15 cellular contexts compared by ENCODE assay signal in genomic region chr10:79051766-79052165, GRCh38. TPM values are rescaled to one million over a fixed set of nuclear protein-coding genes. Genes with fewer than 3 reads are reported as not detected.
DNase-seq lines count a peak whose midpoint lies in the region; ATAC-seq and TF ChIP-seq lines count a peak whose summit lies in the region.
"Had no signal": no experiment of that assay in that cellular context is flagged by ENCODE, and none has a peak within 500 bp of the region (broad histone marks: within the 10 kb centered on the region; RNA-seq: fewer than 3 reads in every experiment).

No MANE protein-coding gene starts in this region.

- no peaks in the 10 kb centered on the region for H3K9me3 Mint-ChIP-seq in activated CD8-positive, alpha-beta T cell treated with anti-CD3 and anti-CD28 coated beads, Interleukin-2, amount 10 ng/mL, durations not matched to agents 7 days and 5 days (ENCODE audit: insufficient read depth)
- H3K9me3 Mint-ChIP-seq in natural killer cell treated with Interleukin-12 subunit alpha and Interleukin-12 subunit beta and Interleukin-15 and Interleukin-18, amount 100 ng/mL, for 72 hours = no peaks in the 10 kb centered on the region
- H3K9me3 Mint-ChIP-seq: activated CD4-positive, alpha-beta T cell treated with anti-CD3 and anti-CD28 coated beads, Interleukin-2, amount 10 ng/mL, durations not matched to agents 7 days and 5 days had no signal

- TF ChIP-seq EP300 in stomach (IDR thresholded peaks at IDR 0.05) (no peak), transverse colon (IDR thresholded peaks at IDR 0.05; ENCODE audit: low read depth) (no peak)

- no peaks in the 10 kb centered on the region for H3K9me3 ChIP-seq in Loucy (ENCODE audit: insufficient read depth, low read depth, low read length)
- H3K9me3 ChIP-seq in mucosa of descending colon = no peaks in the 10 kb centered on the region
- no peaks in the 10 kb centered on the region for H3K9me3 ChIP-seq in stomach
- H3K9me3 ChIP-seq in transverse colon = no peaks in the 10 kb centered on the region
- H3K9me3 ChIP-seq: adrenal gland, heart left ventricle, SK-N-SH had no signal

- H3K27me3 Mint-ChIP-seq in activated CD8-positive, alpha-beta T cell treated with anti-CD3 and anti-CD28 coated beads, Interleukin-2, amount 10 ng/mL, durations not matched to agents 7 days and 5 days (ENCODE audit: low read depth) = no peaks in the 10 kb centered on the region
- no peaks in the 10 kb centered on the region for H3K27me3 Mint-ChIP-seq in natural killer cell treated with Interleukin-12 subunit alpha and Interleukin-12 subunit beta and Interleukin-15 and Interleukin-18, amount 100 ng/mL, for 72 hours
- H3K27me3 Mint-ChIP-seq: activated CD4-positive, alpha-beta T cell treated with anti-CD3 and anti-CD28 coated beads, Interleukin-2, amount 10 ng/mL, durations not matched to agents 7 days and 5 days had no signal

- TF ChIP-seq CTCF in Loucy (conservative IDR thresholded peaks at IDR 0.05; ENCODE audit: low read length) (no peak), mucosa of descending colon (IDR thresholded peaks at IDR 0.05) (no peak), stomach (IDR thresholded peaks at IDR 0.05) (no peak), transverse colon (IDR thresholded peaks at IDR 0.05) (no peak)

- no peaks in the 10 kb centered on the region for H4K20me1 ChIP-seq in Loucy (ENCODE audit: insufficient read depth, low read length, poor library complexity, severe bottlenecking)

- no peak for ATAC-seq in activated CD8-positive, alpha-beta T cell treated with anti-CD3 and anti-CD28 coated beads, Interleukin-2, amount 10 ng/mL, durations not matched to agents 7 days and 5 days
- no peak for ATAC-seq in mucosa of descending colon
- ATAC-seq in GM19452 (IDR thresholded peaks at IDR 0.05; ENCODE audit: unreplicated experiment) = no peak
- no peak for ATAC-seq in natural killer cell treated with Interleukin-12 subunit alpha and Interleukin-12 subunit beta and Interleukin-15 and Interleukin-18, amount 100 ng/mL, for 72 hours
- ATAC-seq: heart left ventricle had no signal

- H3K36me3 ChIP-seq in Loucy (ENCODE audit: insufficient read depth, low read length) = no peaks in the 10 kb centered on the region
- H3K36me3 ChIP-seq in mucosa of descending colon (ENCODE audit: low read depth) = no peaks in the 10 kb centered on the region
- H3K36me3 ChIP-seq in stomach = no peaks in the 10 kb centered on the region
- no peaks in the 10 kb centered on the region for H3K36me3 ChIP-seq in transverse colon
- H3K36me3 ChIP-seq: adrenal gland, heart left ventricle had no signal

- TF ChIP-seq POLR2A in stomach (IDR thresholded peaks at IDR 0.05) = no peak
- no peak for TF ChIP-seq POLR2A in transverse colon (IDR thresholded peaks at IDR 0.05)

- peaks cover 36% of the 10 kb centered on the region for H3K4me1 Mint-ChIP-seq in activated CD8-positive, alpha-beta T cell treated with anti-CD3 and anti-CD28 coated beads, Interleukin-2, amount 10 ng/mL, durations not matched to agents 7 days and 5 days (ENCODE audit: low read depth)
- peaks cover 9 to 10% of the 10 kb centered on the region in 2 donors for H3K4me1 Mint-ChIP-seq in natural killer cell treated with Interleukin-12 subunit alpha and Interleukin-12 subunit beta and Interleukin-15 and Interleukin-18, amount 100 ng/mL, for 72 hours (ENCODE audit: low read depth in 2 of 2)

- H3K4me2 ChIP-seq in Loucy (ENCODE audit: low read depth, low read length, poor library complexity, severe bottlenecking) = no peak overlapping the region
- H3K4me2 ChIP-seq: SK-N-SH had no signal

- no peak overlapping the region for H3K4me3 Mint-ChIP-seq in activated CD8-positive, alpha-beta T cell treated with anti-CD3 and anti-CD28 coated beads, Interleukin-2, amount 10 ng/mL, durations not matched to agents 7 days and 5 days
- H3K4me3 Mint-ChIP-seq in natural killer cell treated with Interleukin-12 subunit alpha and Interleukin-12 subunit beta and Interleukin-15 and Interleukin-18, amount 100 ng/mL, for 72 hours = no peak overlapping the region
- H3K4me3 Mint-ChIP-seq: activated CD4-positive, alpha-beta T cell treated with anti-CD3 and anti-CD28 coated beads, Interleukin-2, amount 10 ng/mL, durations not matched to agents 7 days and 5 days had no signal

- H3K27ac ChIP-seq in stomach (peak overlapping the region in 2 of 5 donors; percentile 41 to 64), transverse colon (peak overlapping the region in 1 of 4 donors; percentile 12)
- H3K27ac ChIP-seq: heart left ventricle had no signal

- H3K4me3 ChIP-seq in Loucy (ENCODE audit: low read length, poor library complexity, severe bottlenecking) (no peak overlapping the region), mucosa of descending colon (no peak overlapping the region), stomach (no peak overlapping the region), transverse colon (no peak overlapping the region)
- H3K4me3 ChIP-seq: adrenal gland, heart left ventricle had no signal

- H3K9me2 ChIP-seq in Loucy (replicated peaks; ENCODE audit: low read depth, low read length) = no peaks in the 10 kb centered on the region
- H3K9me2 ChIP-seq: SK-N-SH had no signal

- DNase-seq in activated CD8-positive, alpha-beta T cell treated with anti-CD3 and anti-CD28 coated beads, Interleukin-2, amount 10 ng/mL, durations not matched to agents 7 days and 5 days = no peak
- DNase-seq in mucosa of descending colon (peak; percentile 6 to 48 (median 36)), stomach (peak; percentile 22), transverse colon (no peak)
- no peak for DNase-seq in natural killer cell treated with Interleukin-12 subunit alpha and Interleukin-12 subunit beta and Interleukin-15 and Interleukin-18, amount 100 ng/mL, for 72 hours (ENCODE audit: low spot score)
- DNase-seq: C1 segment of cervical spinal cord; effector CD4-positive, alpha-beta T cell; GOT3; NCI-H748 treated with DMSO at 0.1 percent for 48 hours had no signal

- H3K27ac Mint-ChIP-seq in activated CD8-positive, alpha-beta T cell treated with anti-CD3 and anti-CD28 coated beads, Interleukin-2, amount 10 ng/mL, durations not matched to agents 7 days and 5 days = peak overlapping the region; percentile 6
- H3K27ac Mint-ChIP-seq in natural killer cell treated with Interleukin-12 subunit alpha and Interleukin-12 subunit beta and Interleukin-15 and Interleukin-18, amount 100 ng/mL, for 72 hours = no peak overlapping the region
- H3K27ac Mint-ChIP-seq: activated CD4-positive, alpha-beta T cell treated with anti-CD3 and anti-CD28 coated beads, Interleukin-2, amount 10 ng/mL, durations not matched to agents 7 days and 5 days had no signal

- 67 to 77% (median 74%) methylated on average over 14 of the region's 14 CpGs for WGBS in stomach, 5 donors
- WGBS in transverse colon (ENCODE audit: low coverage in 1 of 2), 2 donors = 76 to 83% methylated on average over 9 to 14 of the region's 14 CpGs

- POLR2A ChIA-PET in activated CD8-positive, alpha-beta T cell treated with anti-CD3 and anti-CD28 coated beads, Interleukin-2, amount 10 ng/mL, durations not matched to agents 7 days and 5 days (lab: Charles Lee) = interaction anchor here (1.5 kb wide), 1 partner anchor 15 kb away, joined by 4 read pairs; no protein-coding TSS in a partner anchor

- 0 out of 2 replicates have a peak, but pooled peaks cover 5% of the 10 kb centered on the region for H3F3A ChIP-seq in Loucy (ENCODE audit: low read depth)

- no peak overlapping the region for H2AFZ ChIP-seq in Loucy (ENCODE audit: low read length)

- CTCF ChIA-PET in activated CD8-positive, alpha-beta T cell treated with anti-CD3 and anti-CD28 coated beads, Interleukin-2, amount 10 ng/mL, durations not matched to agents 7 days and 5 days (lab: Charles Lee) = interaction anchor here (1.0 to 2.2 kb wide), 6 partner anchors 12 to 144 kb away, joined by 3 to 8 read pairs (median 4); no protein-coding TSS in a partner anchor

- no peaks in the 10 kb centered on the region for H3K36me3 Mint-ChIP-seq in activated CD8-positive, alpha-beta T cell treated with anti-CD3 and anti-CD28 coated beads, Interleukin-2, amount 10 ng/mL, durations not matched to agents 7 days and 5 days (ENCODE audit: low read depth)
- no peaks in the 10 kb centered on the region for H3K36me3 Mint-ChIP-seq in natural killer cell treated with Interleukin-12 subunit alpha and Interleukin-12 subunit beta and Interleukin-15 and Interleukin-18, amount 100 ng/mL, for 72 hours

- no peaks in the 10 kb centered on the region for H3K79me2 ChIP-seq in Loucy (ENCODE audit: insufficient read depth, low read length)

- H3K4me1 ChIP-seq in Loucy (ENCODE audit: insufficient read depth, low read length, poor library complexity, severe bottlenecking) (peaks cover 63% of the 10 kb centered on the region), mucosa of descending colon (ENCODE audit: low read depth) (peaks cover 56% of the 10 kb centered on the region), stomach (peaks cover 50 to 89% (median 69%) of the 10 kb centered on the region in 4 donors), transverse colon (peaks cover 12 to 76% (median 51%) of the 10 kb centered on the region in 4 donors)

- peak overlapping the region; percentile 78 for H3K9ac ChIP-seq in Loucy (ENCODE audit: low read depth, low read length, poor library complexity, severe bottlenecking)
- H3K9ac ChIP-seq: SK-N-SH had no signal

- H3K27me3 ChIP-seq in Loucy (ENCODE audit: insufficient read depth, low read length, poor library complexity, severe bottlenecking) (no peaks in the 10 kb centered on the region), stomach (no peaks in the 10 kb centered on the region), transverse colon (no peaks in the 10 kb centered on the region)
- H3K27me3 ChIP-seq: adrenal gland, heart left ventricle had no signal

- in situ Hi-C loops in transverse colon (cut with MboI; ENCODE audit: low pct_ligation_motif_present in 1 of 4, low pct_unique_long_range_greater_than_20kb in 1 of 4, low sequenced_read_pairs in 3 of 4) = no loop called here

- intact Hi-C loops in mucosa of descending colon (cut with DNase I, micrococcal nuclease) = no loop called here
- intact Hi-C loops in stomach (cut with DNase I; ENCODE audit: low total_unique reads) = no loop called here
- intact Hi-C loops in transverse colon (cut with DNase I; ENCODE audit: low total_unique reads) = loop anchor here (5.0 kb wide), 1 partner anchor 1136 kb away; no protein-coding TSS in a partner anchor

RNA-seq across cellular contexts. Expression of gene ZMIZ1, which starts 17.0 kb away (rescaled TPM):
- total RNA-seq in activated CD8-positive, alpha-beta T cell treated with anti-CD3 and anti-CD28 coated beads, Interleukin-2, amount 10 ng/mL, durations not matched to agents 7 days and 5 days = 10 to 100 TPM; 39.9 to 40.6 TPM
- 100 to 1,000 TPM in 1 of 3 donors, 10 to 100 TPM in 2; 61.4 to 103 (median 89.1) TPM for total RNA-seq in mucosa of descending colon
- total RNA-seq in stomach = 100 to 1,000 TPM in 1 of 5 donors, 10 to 100 TPM in 4; 25.9 to 103 (median 67.7) TPM
- 10 to 100 TPM; 17.7 to 20.2 (median 18.2) TPM for polyA plus RNA-seq in stomach
- total RNA-seq in transverse colon = 100 to 1,000 TPM in 1 of 4 donors, 10 to 100 TPM in 3; 32.0 to 108 (median 63.0) TPM
- 10 to 100 TPM; 49.7 to 54.4 TPM for total RNA-seq in natural killer cell treated with Interleukin-12 subunit alpha and Interleukin-12 subunit beta and Interleukin-15 and Interleukin-18, amount 100 ng/mL, for 72 hours

Comparison
In these comparisons a context has a peak if more than half of its experiments do, and no peak if none do; other contexts are left out.
1. DNase-seq: peak in mucosa of descending colon (3 of 3) and stomach (single experiment); none in activated CD8-positive, alpha-beta T cell treated with anti-CD3 and anti-CD28 coated beads, Interleukin-2, amount 10 ng/mL, durations not matched to agents 7 days and 5 days (single experiment), transverse colon (single experiment) and natural killer cell treated with Interleukin-12 subunit alpha and Interleukin-12 subunit beta and Interleukin-15 and Interleukin-18, amount 100 ng/mL, for 72 hours (single experiment).